In genomic region chr1:168360151-168360550, GRCh38 we compare ENCODE assay signal across 15 cellular contexts.
A peak's percentile ranks its signal among the peaks of the same experiment; 100 is the strongest.
DNase-seq lines count a peak whose midpoint lies in the region; ATAC-seq and TF ChIP-seq lines count a peak whose summit lies in the region.
"Had no signal": no experiment of that assay in that cellular context is flagged by ENCODE, and none has a peak within 500 bp of the region (broad histone marks: within the 10 kb centered on the region; RNA-seq: fewer than 3 reads in every experiment).

No MANE protein-coding gene starts in this region.

- H2AFZ ChIP-seq in Karpas-422 (ENCODE audit: low read length) = no peak overlapping the region

- H3K9me2 ChIP-seq in Karpas-422 (replicated peaks; ENCODE audit: insufficient read depth, low read length) = no peaks in the 10 kb centered on the region

- H3K4me3 Mint-ChIP-seq in activated naive CD8-positive, alpha-beta T cell treated with anti-CD3 and anti-CD28 coated beads, Interleukin-2, amount 50 U/mL, for 24 hours = no peak overlapping the region
- no peak overlapping the region for H3K4me3 Mint-ChIP-seq in mesothelial cell of epicardium
- H3K4me3 Mint-ChIP-seq: memory B cell had no signal

- no peak overlapping the region for H3K4me2 ChIP-seq in Karpas-422 (ENCODE audit: low read depth, low read length, poor library complexity, severe bottlenecking)

- peaks cover 35% of the 10 kb centered on the region for H3K4me1 Mint-ChIP-seq in activated naive CD8-positive, alpha-beta T cell treated with anti-CD3 and anti-CD28 coated beads, Interleukin-2, amount 50 U/mL, for 24 hours
- H3K4me1 Mint-ChIP-seq in mesothelial cell of epicardium = peaks cover 16% of the 10 kb centered on the region
- H3K4me1 Mint-ChIP-seq: memory B cell had no signal

- no peaks in the 10 kb centered on the region for H3K36me3 ChIP-seq in ascending aorta
- no peaks in the 10 kb centered on the region for H3K36me3 ChIP-seq in Karpas-422 (ENCODE audit: insufficient read depth, low read length)
- H3K36me3 ChIP-seq: heart right ventricle, Peyer's patch had no signal

- H3K27ac ChIP-seq in ascending aorta = no peak overlapping the region
- no peak overlapping the region for H3K27ac ChIP-seq in Karpas-422 (ENCODE audit: low read length)
- H3K27ac ChIP-seq: heart right ventricle had no signal

- no peak for TF ChIP-seq CTCF in mesothelial cell of epicardium (IDR thresholded peaks at IDR 0.05; ENCODE audit: unreplicated experiment)
- TF ChIP-seq CTCF in ascending aorta (IDR thresholded peaks at IDR 0.05) = no peak

- H3K27me3 ChIP-seq in ascending aorta (no peaks in the 10 kb centered on the region), Karpas-422 (ENCODE audit: low read length) (no peaks in the 10 kb centered on the region)
- H3K27me3 ChIP-seq: heart right ventricle, Peyer's patch had no signal

- H3K79me2 ChIP-seq in Karpas-422 (ENCODE audit: low read length) = no peaks in the 10 kb centered on the region

- H3K9ac ChIP-seq in Karpas-422 (ENCODE audit: low read length) = no peak overlapping the region

- H3K27ac Mint-ChIP-seq in activated naive CD8-positive, alpha-beta T cell treated with anti-CD3 and anti-CD28 coated beads, Interleukin-2, amount 50 U/mL, for 24 hours = peak overlapping the region; percentile 6
- peak overlapping the region; percentile 92 for H3K27ac Mint-ChIP-seq in mesothelial cell of epicardium
- H3K27ac Mint-ChIP-seq: memory B cell had no signal

- H3K4me1 ChIP-seq in ascending aorta (no peaks in the 10 kb centered on the region), Karpas-422 (ENCODE audit: low read length) (no peaks in the 10 kb centered on the region)
- H3K4me1 ChIP-seq: Peyer's patch had no signal

- H4K20me1 ChIP-seq in Karpas-422 (ENCODE audit: insufficient read depth, low read depth, low read length) = no peaks in the 10 kb centered on the region

- H3K9me3 Mint-ChIP-seq in activated naive CD8-positive, alpha-beta T cell treated with anti-CD3 and anti-CD28 coated beads, Interleukin-2, amount 50 U/mL, for 24 hours = no peaks in the 10 kb centered on the region
- no peaks in the 10 kb centered on the region for H3K9me3 Mint-ChIP-seq in mesothelial cell of epicardium
- H3K9me3 Mint-ChIP-seq: memory B cell had no signal

- intact Hi-C loops in ascending aorta (cut with DNase I) = no loop called here

- H3K36me3 Mint-ChIP-seq in activated naive CD8-positive, alpha-beta T cell treated with anti-CD3 and anti-CD28 coated beads, Interleukin-2, amount 50 U/mL, for 24 hours (ENCODE audit: low read depth) = no peaks in the 10 kb centered on the region
- H3K36me3 Mint-ChIP-seq in mesothelial cell of epicardium = no peaks in the 10 kb centered on the region

- H3K4me3 ChIP-seq in ascending aorta (no peak overlapping the region), Karpas-422 (ENCODE audit: low read length) (no peak overlapping the region)
- H3K4me3 ChIP-seq: heart right ventricle, Peyer's patch had no signal

- DNase-seq in AG20443 (ENCODE audit: low spot score) = peak; percentile 45
- DNase-seq in ELR (ENCODE audit: low read depth) = peak; percentile 26
- peak; percentile 26 for DNase-seq in activated naive CD8-positive, alpha-beta T cell treated with anti-CD3 and anti-CD28 coated beads, Interleukin-2, amount 50 U/mL, for 24 hours
- no peak for DNase-seq in mesothelial cell of epicardium (ENCODE audit: low spot score in 2 of 2, unreplicated experiment in 2 of 2)
- no peak for DNase-seq in UCSD-AML1 (lab: John Stamatoyannopoulos, UW; ENCODE audit: unreplicated experiment)
- DNase-seq in ascending aorta (ENCODE audit: low spot score in 2 of 2) = no peak
- DNase-seq in Karpas-422 = no peak
- DNase-seq: activated naive CD4-positive, alpha-beta T cell treated with anti-CD3 and anti-CD28 coated beads, Interleukin-2, amount 50 U/mL, for 16 hours; COR-L47; heart right ventricle; KBM-7; NCI-H2171 treated with DMSO at 0.1 percent for 48 hours had no signal

- H3K27me3 Mint-ChIP-seq in activated naive CD8-positive, alpha-beta T cell treated with anti-CD3 and anti-CD28 coated beads, Interleukin-2, amount 50 U/mL, for 24 hours = peaks cover 2% of the 10 kb centered on the region
- H3K27me3 Mint-ChIP-seq in mesothelial cell of epicardium (ENCODE audit: low read depth) = no peaks in the 10 kb centered on the region

- H3K9me3 ChIP-seq in ascending aorta (no peaks in the 10 kb centered on the region), Karpas-422 (ENCODE audit: low read length) (no peaks in the 10 kb centered on the region)
- H3K9me3 ChIP-seq: heart right ventricle, Peyer's patch had no signal

- peak; percentile 76 for ATAC-seq in activated naive CD8-positive, alpha-beta T cell treated with anti-CD3 and anti-CD28 coated beads, Interleukin-2, amount 50 U/mL, for 24 hours
- no peak for ATAC-seq in HG03175 (IDR thresholded peaks at IDR 0.05; ENCODE audit: unreplicated experiment)

Comparison
In these comparisons a context has a peak if more than half of its experiments do, and no peak if none do; other contexts are left out.
1. DNase-seq: peak in AG20443 (single experiment), ELR (single experiment) and activated naive CD8-positive, alpha-beta T cell treated with anti-CD3 and anti-CD28 coated beads, Interleukin-2, amount 50 U/mL, for 24 hours (single experiment); none in mesothelial cell of epicardium (0 of 2), UCSD-AML1 (single experiment), ascending aorta (0 of 2) and Karpas-422 (single experiment).